22 cellular contexts compared by ENCODE assay signal in genomic region chr4:150206265-150206664, GRCh38.
A peak's percentile ranks its signal among the peaks of the same experiment; 100 is the strongest.
DNase-seq lines count a peak whose midpoint lies in the region; ATAC-seq and TF ChIP-seq lines count a peak whose summit lies in the region.
"Had no signal": no experiment of that assay in that cellular context is flagged by ENCODE, and none has a peak within 500 bp of the region (broad histone marks: within the 10 kb centered on the region; RNA-seq: fewer than 3 reads in every experiment).

No MANE protein-coding gene starts in this region.

- TF ChIP-seq CTCF in BE2C (IDR thresholded peaks at IDR 0.05; ENCODE audit: low read depth, low read length): no peak
- no peak for TF ChIP-seq CTCF in glutamatergic neuron (IDR thresholded peaks at IDR 0.05; ENCODE audit: partially characterized antibody, unreplicated experiment)
- no peak for TF ChIP-seq CTCF in neural cell (IDR thresholded peaks at IDR 0.05; ENCODE audit: poor library complexity, severe bottlenecking)

- no peak for ATAC-seq in esophagus mucosa
- ATAC-seq: GM23338 had no signal

- peaks cover 7% of the 10 kb centered on the region for H3F3A ChIP-seq in neural cell (ENCODE audit: insufficient read depth, low read length, poor library complexity, severe bottlenecking)

- no peak overlapping the region for H3K4me3 ChIP-seq in BE2C (ENCODE audit: low read depth, low read length)
- H3K4me3 ChIP-seq in neural cell (ENCODE audit: low read length): peak overlapping the region; percentile 30
- H3K4me3 ChIP-seq: BLaER1, GM23338, Peyer's patch, SK-N-MC had no signal

- no peak overlapping the region for H3K9ac ChIP-seq in neural cell (ENCODE audit: low read length)
- H3K9ac ChIP-seq: BLaER1 had no signal

- H3K4me1 Mint-ChIP-seq in glutamatergic neuron (ENCODE audit: low read depth, unreplicated experiment): peaks cover 32% of the 10 kb centered on the region
- H3K4me1 Mint-ChIP-seq: CD4-positive, CD25-positive, alpha-beta regulatory T cell; GM23338 had no signal

- TF ChIP-seq RAD21 in neural cell (conservative IDR thresholded peaks at IDR 0.05): no peak

- peaks cover 4% of the 10 kb centered on the region for H3K27me3 Mint-ChIP-seq in glutamatergic neuron (ENCODE audit: unreplicated experiment)

- no peak for TF ChIP-seq EP300 in neural cell (conservative IDR thresholded peaks at IDR 0.05; ENCODE audit: poor library complexity, severe bottlenecking)

- peak overlapping the region; percentile 55 for H3K27ac ChIP-seq in neural cell (ENCODE audit: low read length)
- H3K27ac ChIP-seq: BLaER1, Peyer's patch, SK-N-MC had no signal

- H3K27ac Mint-ChIP-seq in glutamatergic neuron (ENCODE audit: unreplicated experiment): peak overlapping the region; percentile 95
- H3K27ac Mint-ChIP-seq: CD4-positive, CD25-positive, alpha-beta regulatory T cell; GM23338; H9 had no signal

- peaks cover under 1% of the 10 kb centered on the region for H3K79me2 ChIP-seq in neural cell (replicated peaks; ENCODE audit: insufficient read depth, low read length)

- H3K27me3 ChIP-seq in BE2C (no peaks in the 10 kb centered on the region), neural cell (ENCODE audit: insufficient read depth, low read depth, low read length) (no peaks in the 10 kb centered on the region)
- H3K27me3 ChIP-seq: BLaER1, Peyer's patch had no signal

- peaks cover 2% of the 10 kb centered on the region for H3K9me3 Mint-ChIP-seq in glutamatergic neuron (ENCODE audit: unreplicated experiment)
- H3K9me3 Mint-ChIP-seq: CD4-positive, CD25-positive, alpha-beta regulatory T cell; GM23338; H9 had no signal

- DNase-seq in BE2C: peak; percentile 43
- DNase-seq in NCI-H69 (lab: John Stamatoyannopoulos, UW): peak; percentile 34
- no peak for DNase-seq in glutamatergic neuron
- DNase-seq in T1000 (lab: John Stamatoyannopoulos, UW): no peak
- DNase-seq in SKM-1 treated with dmso at 0.1 percent for 144 hours (lab: John Stamatoyannopoulos, UW; ENCODE audit: unreplicated experiment): no peak
- DNase-seq: CD4-positive, CD25-positive, alpha-beta regulatory T cell; H9; KBM-7; MV-4-11; NCI-H1105; NCI-H1436 treated with DMSO at 0.1 percent for 48 hours; NCI-H2107; NCI-H446 treated with DMSO at 0.1 percent for 48 hours; NCI-H526 treated with DMSO at 0.1 percent for 48 hours; OCI-M1; Peyer's patch; SHP77 treated with DMSO at 0.1 percent for 48 hours had no signal

- peak overlapping the region; percentile 2 for H3K4me2 ChIP-seq in neural cell (ENCODE audit: low read length)
- H3K4me2 ChIP-seq: BLaER1, GM23338 had no signal

- H3K4me1 ChIP-seq in BE2C: peaks cover 19% of the 10 kb centered on the region
- H3K4me1 ChIP-seq: BLaER1, Peyer's patch had no signal

- no peaks in the 10 kb centered on the region for H3K9me3 ChIP-seq in BE2C
- no peaks in the 10 kb centered on the region for H3K9me3 ChIP-seq in neural cell (ENCODE audit: low read length)
- H3K9me3 ChIP-seq: BLaER1, Peyer's patch had no signal

- no peaks in the 10 kb centered on the region for H4K20me1 ChIP-seq in neural cell (ENCODE audit: insufficient read depth)
- H4K20me1 ChIP-seq: BLaER1 had no signal

- no peaks in the 10 kb centered on the region for H3K36me3 Mint-ChIP-seq in glutamatergic neuron (ENCODE audit: unreplicated experiment)
- H3K36me3 Mint-ChIP-seq: CD4-positive, CD25-positive, alpha-beta regulatory T cell had no signal

- H2AFZ ChIP-seq in neural cell (ENCODE audit: low read depth, low read length): no peak overlapping the region
- H2AFZ ChIP-seq: GM23338 had no signal

- H3K36me3 ChIP-seq in BE2C (no peaks in the 10 kb centered on the region), neural cell (ENCODE audit: insufficient read depth, low read length) (no peaks in the 10 kb centered on the region)
- H3K36me3 ChIP-seq: BLaER1, Peyer's patch had no signal

- H3K9me2 ChIP-seq in neural cell (ENCODE audit: insufficient read depth, low read length): no peaks in the 10 kb centered on the region

- peak overlapping the region; percentile 38 for H3K4me3 Mint-ChIP-seq in glutamatergic neuron (ENCODE audit: unreplicated experiment)
- H3K4me3 Mint-ChIP-seq: CD4-positive, CD25-positive, alpha-beta regulatory T cell; GM23338; H9 had no signal

TF ChIP-seq in neural cell, 6 proteins besides CTCF, POLR2A, EP300 and RAD21:
- TF ChIP-seq REST (IDR thresholded peaks at IDR 0.05; ENCODE audit: borderline replicate concordance): no peak
- TF ChIP-seq SMC3 (conservative IDR thresholded peaks at IDR 0.05; ENCODE audit: poor library complexity): no peak
- TF ChIP-seq MXI1 (conservative IDR thresholded peaks at IDR 0.05; ENCODE audit: poor library complexity, severe bottlenecking): no peak
- no peak for TF ChIP-seq EZH2 (IDR thresholded peaks at IDR 0.05; ENCODE audit: borderline replicate concordance, insufficient read depth, low read length, poor library complexity, severe bottlenecking)
- TF ChIP-seq TAF1 (IDR thresholded peaks at IDR 0.05; ENCODE audit: low read depth): no peak

Comparison
In these comparisons a context has a peak if more than half of its experiments do, and no peak if none do; other contexts are left out.
1. DNase-seq: peak in BE2C (single experiment) and NCI-H69 (single experiment); none in glutamatergic neuron (single experiment), T1000 (single experiment) and SKM-1 treated with dmso at 0.1 percent for 144 hours (single experiment).